ENCODE assay signal across 8 cellular contexts in the genomic region with DNA sequence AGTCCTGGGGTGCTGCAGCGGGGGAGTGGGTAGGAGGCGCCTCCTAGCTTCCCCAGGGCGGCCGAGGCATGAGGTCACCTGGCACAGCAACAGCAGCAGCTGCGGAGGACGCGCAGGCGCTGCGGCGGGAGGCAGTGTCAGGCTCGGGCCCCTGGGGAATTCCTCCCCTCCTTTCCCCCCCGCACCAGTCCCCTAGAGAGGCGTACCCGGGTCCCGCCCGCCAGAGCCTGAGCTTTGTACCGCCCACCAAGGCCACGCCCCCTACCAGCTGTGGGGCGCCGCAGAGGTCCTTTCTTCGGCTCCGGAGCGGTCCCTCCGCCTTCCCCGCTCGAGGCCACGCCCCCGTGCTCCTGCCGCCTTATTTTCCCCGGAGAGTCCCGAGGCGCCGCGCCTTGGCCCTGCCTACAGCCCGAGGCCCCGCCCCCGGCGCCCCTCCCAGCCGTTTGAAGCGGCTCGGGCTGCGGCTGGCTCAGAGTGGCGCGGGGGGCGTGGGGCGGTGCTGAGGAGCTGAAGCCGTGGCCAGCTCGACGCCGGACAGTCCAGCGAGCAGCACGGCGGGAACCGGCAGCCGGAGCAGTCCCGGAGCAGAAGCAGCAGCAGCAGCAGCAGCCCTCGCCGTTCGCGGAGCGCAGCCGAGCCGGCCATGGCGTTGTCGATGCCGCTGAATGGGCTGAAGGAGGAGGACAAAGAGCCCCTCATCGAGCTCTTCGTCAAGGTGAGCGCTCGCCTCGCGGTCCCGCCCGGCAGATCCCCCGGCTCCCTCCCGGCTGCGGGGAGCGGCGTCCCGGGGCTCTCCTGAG. TPM values are rescaled to one million over a fixed set of nuclear protein-coding genes. Genes with fewer than 3 reads are reported as not detected.
A peak's percentile ranks its signal among the peaks of the same experiment; 100 is the strongest.
DNase-seq lines count a peak whose midpoint lies in the region; ATAC-seq and TF ChIP-seq lines count a peak whose summit lies in the region.

CLIC4 (plus strand) TSS at position 537 of the 800 bp plus-strand sequence; CDS start at position 644, 107 bp downstream.

- peak within 1 kb of the TSS; percentile 94 for H3K4me3 Mint-ChIP-seq in chondrocyte (ENCODE audit: unreplicated experiment)

- peaks cover 6% of the 10 kb centered on the region for H3K36me3 Mint-ChIP-seq in chondrocyte (ENCODE audit: low read depth)

- H3K27ac Mint-ChIP-seq in chondrocyte (ENCODE audit: unreplicated experiment) = peak within 1 kb of the TSS; percentile 97

- TF ChIP-seq CTCF in AG09319 (IDR thresholded peaks at IDR 0.05; ENCODE audit: low read depth, low read length) (peak; percentile 27), chondrocyte (IDR thresholded peaks at IDR 0.05) (no peak), kidney epithelial cell (IDR thresholded peaks at IDR 0.05; ENCODE audit: insufficient read depth, low read length, poor library complexity, severe bottlenecking) (peak; percentile 45)

- no peaks in the 10 kb centered on the region for H3K9me3 Mint-ChIP-seq in chondrocyte (ENCODE audit: low read depth)

- no peaks in the 10 kb centered on the region for H3K36me3 ChIP-seq in kidney epithelial cell (ENCODE audit: control insufficient read depth, insufficient read depth, low read length)

- ATAC-seq in GM19025 (IDR thresholded peaks at IDR 0.05; ENCODE audit: low read depth, unreplicated experiment) = peak; percentile 68
- peak; percentile 64 for ATAC-seq in HG03342 (IDR thresholded peaks at IDR 0.05; ENCODE audit: unreplicated experiment)

- H3K4me1 Mint-ChIP-seq in chondrocyte (ENCODE audit: low read depth) = peaks cover 62% of the 10 kb centered on the region

- H3K4me3 ChIP-seq in kidney epithelial cell (ENCODE audit: low read depth, low read length) = peak within 1 kb of the TSS; percentile 81

- DNase-seq in AG09319 (ENCODE audit: extremely low read depth, low read depth) = peak; percentile 98
- peak; percentile 98 for DNase-seq in NCI-H446 treated with DMSO at 0.1 percent for 48 hours (lab: John Stamatoyannopoulos, UW)
- DNase-seq in activated CD4-positive, alpha-beta T cell treated with anti-CD3 and anti-CD28 coated beads for 1 hour = peak; percentile 99
- peak; percentile 100 for DNase-seq in chondrocyte (ENCODE audit: low spot score)
- peak; percentile 89 for DNase-seq in kidney epithelial cell (ENCODE audit: low read depth)
- peak; percentile 97 to 100 for DNase-seq in stimulated activated CD4-positive, alpha-beta T cell treated with anti-CD3 and anti-CD28 coated beads, Interleukin-15, amount 100 ng/mL, for 48 hours (ENCODE audit: low read depth in 2 of 2)

- no peaks in the 10 kb centered on the region for H3K27me3 Mint-ChIP-seq in chondrocyte (ENCODE audit: low read depth)

- no peaks in the 10 kb centered on the region for H3K27me3 ChIP-seq in kidney epithelial cell (ENCODE audit: control insufficient read depth, insufficient read depth, low read length)

RNA-seq across cellular contexts. Expression of gene CLIC4, which starts in this region (rescaled TPM):
- total RNA-seq in chondrocyte (282 to 430 TPM (median 411 TPM) in 3 replicates), kidney epithelial cell (224 and 227 TPM in 2 replicates)

Comparison
In these comparisons a context has a peak if more than half of its experiments do, and no peak if none do; other contexts are left out.
1. Peak in every context shown above with its lines: DNase-seq, ATAC-seq and H3K4me3 ChIP-seq.